In the genomic region with DNA sequence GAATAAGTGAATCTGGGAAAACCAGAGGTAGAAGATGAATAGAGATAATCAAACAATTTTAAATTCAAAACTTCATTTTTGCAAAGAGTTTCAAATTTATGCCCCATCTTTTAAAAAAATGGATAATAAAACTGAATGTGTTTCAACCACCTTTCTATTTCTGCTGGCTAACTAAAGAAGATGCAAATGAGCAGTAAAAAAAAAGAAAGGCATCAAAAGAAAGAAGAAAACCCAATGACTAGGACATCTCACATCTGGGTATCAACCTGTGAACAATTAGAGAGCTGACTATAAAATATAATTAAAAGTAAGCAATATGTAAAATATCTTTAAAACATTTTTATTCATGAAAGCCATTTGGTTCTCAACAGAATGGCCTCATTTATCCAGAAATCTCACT, we compare ENCODE assay signal across 11 cellular contexts. TPM values are rescaled to one million over a fixed set of nuclear protein-coding genes. Genes with fewer than 3 reads are reported as not detected.
DNase-seq lines count a peak whose midpoint lies in the region; ATAC-seq lines count a peak whose summit lies in the region.
"Had no signal": no experiment of that assay in that cellular context is flagged by ENCODE, and none has a peak within 500 bp of the region (broad histone marks: within the 10 kb centered on the region; RNA-seq: fewer than 3 reads in every experiment).

No MANE protein-coding gene starts in this region.

- H3K4me3 ChIP-seq in Karpas-422 (ENCODE audit: low read length) (peak overlapping the region; percentile 86), neuron (ENCODE audit: low read length) (peak overlapping the region; percentile 87)

- H3K4me2 ChIP-seq in Karpas-422 (ENCODE audit: low read depth, low read length, poor library complexity, severe bottlenecking): peak overlapping the region; percentile 81

- H3K9me3 Mint-ChIP-seq in activated CD4-positive, alpha-beta T cell treated with anti-CD3 and anti-CD28 coated beads, Interleukin-2, amount 10 ng/mL, durations not matched to agents 24 days and 14 days: peaks cover 5% of the 10 kb centered on the region

- peaks cover 74% of the 10 kb centered on the region for H3K79me2 ChIP-seq in Karpas-422 (ENCODE audit: low read length)

- no peak for DNase-seq in activated CD4-positive, alpha-beta T cell treated with anti-CD3 and anti-CD28 coated beads, Interleukin-2, amount 10 ng/mL, durations not matched to agents 24 days and 14 days
- no peak for DNase-seq in activated CD4-positive, alpha-beta T cell treated with anti-CD3 and anti-CD28 coated beads for 1 hour
- peak; percentile 61 for DNase-seq in Karpas-422
- peak; percentile 4 for DNase-seq in cerebellar cortex (ENCODE audit: low spot score)
- no peak for DNase-seq in Ammon's horn (ENCODE audit: low spot score)
- no peak for DNase-seq in HuH-7 (ENCODE audit: low spot score)
- DNase-seq: activated CD8-positive, alpha-beta memory T cell treated with anti-CD3 and anti-CD28 coated beads for 24 hours; left lung; NCI-H2171 treated with DMSO at 0.1 percent for 48 hours had no signal

- H3K27me3 ChIP-seq in Karpas-422 (ENCODE audit: low read length) (no peaks in the 10 kb centered on the region), neuron (ENCODE audit: insufficient read depth, low read length) (no peaks in the 10 kb centered on the region)

- H3K27ac ChIP-seq in Karpas-422 (ENCODE audit: low read length): peak overlapping the region; percentile 46; the same call in 1 of the 2 replicates
- H3K27ac ChIP-seq: left lung had no signal

- no peak for ATAC-seq in HG02840 (IDR thresholded peaks at IDR 0.05; ENCODE audit: low FRiP score, unreplicated experiment)
- ATAC-seq: left lung had no signal

- intact Hi-C loops in activated CD4-positive, alpha-beta T cell treated with anti-CD3 and anti-CD28 coated beads, Interleukin-2, amount 10 ng/mL, durations not matched to agents 24 days and 14 days (cut with micrococcal nuclease): loop anchor here (1.0 to 10.0 kb wide), 4 partner anchors 8 to 1389 kb away; a partner anchor contains a TSS

- H2AFZ ChIP-seq in Karpas-422 (ENCODE audit: low read length) (no peak overlapping the region), neuron (ENCODE audit: low read depth, low read length) (no peak overlapping the region)

- H3K27ac Mint-ChIP-seq in activated CD4-positive, alpha-beta T cell treated with anti-CD3 and anti-CD28 coated beads, Interleukin-2, amount 10 ng/mL, durations not matched to agents 24 days and 14 days: peak overlapping the region; percentile 57

- H3K27me3 Mint-ChIP-seq in activated CD4-positive, alpha-beta T cell treated with anti-CD3 and anti-CD28 coated beads, Interleukin-2, amount 10 ng/mL, durations not matched to agents 24 days and 14 days: no peaks in the 10 kb centered on the region

- H3K4me1 Mint-ChIP-seq in activated CD4-positive, alpha-beta T cell treated with anti-CD3 and anti-CD28 coated beads, Interleukin-2, amount 10 ng/mL, durations not matched to agents 24 days and 14 days: peaks cover 56% of the 10 kb centered on the region

- no peaks in the 10 kb centered on the region for H3K9me2 ChIP-seq in Karpas-422 (replicated peaks; ENCODE audit: insufficient read depth, low read length)

- peak overlapping the region; percentile 85; the same call in 1 of the 2 replicates for H3K9ac ChIP-seq in Karpas-422 (ENCODE audit: low read length)

- peaks cover 30% of the 10 kb centered on the region for H3K36me3 Mint-ChIP-seq in activated CD4-positive, alpha-beta T cell treated with anti-CD3 and anti-CD28 coated beads, Interleukin-2, amount 10 ng/mL, durations not matched to agents 24 days and 14 days (ENCODE audit: low read depth)

- H3K4me1 ChIP-seq in Karpas-422 (ENCODE audit: low read length) (peaks cover 38% of the 10 kb centered on the region), neuron (ENCODE audit: insufficient read depth, low read length) (peaks cover 24% of the 10 kb centered on the region)

- H3K4me3 Mint-ChIP-seq in activated CD4-positive, alpha-beta T cell treated with anti-CD3 and anti-CD28 coated beads, Interleukin-2, amount 10 ng/mL, durations not matched to agents 24 days and 14 days: peak overlapping the region; percentile 100

- H3K9me3 ChIP-seq in Karpas-422 (ENCODE audit: low read length) (0 out of 2 replicates have a peak, but pooled peaks cover 2% of the 10 kb centered on the region), neuron (ENCODE audit: low read length) (peaks cover 3% of the 10 kb centered on the region)
- H3K9me3 ChIP-seq: left lung had no signal

- peaks cover 17% of the 10 kb centered on the region for H3K36me3 ChIP-seq in Karpas-422 (ENCODE audit: insufficient read depth, low read length)
- peaks cover 7% of the 10 kb centered on the region for H3K36me3 ChIP-seq in neuron (ENCODE audit: insufficient read depth, low read length)
- H3K36me3 ChIP-seq: left lung had no signal

- H4K20me1 ChIP-seq in Karpas-422 (ENCODE audit: insufficient read depth, low read depth, low read length): no peaks in the 10 kb centered on the region

RNA-seq across cellular contexts. Expression of a gene that starts 2.5 kb away (rescaled TPM):
- total RNA-seq in activated CD4-positive, alpha-beta T cell treated with anti-CD3 and anti-CD28 coated beads, Interleukin-2, amount 10 ng/mL, durations not matched to agents 24 days and 14 days: 22.6 and 27.1 TPM in 2 replicates
- total RNA-seq in Karpas-422 (2014; rRNA removed; shearing (Covaris generic); ENCODE audit: low replicate concordance): 6.5 and 22.4 TPM in 2 replicates

Comparison
In these comparisons a context has a peak if more than half of its experiments do, and no peak if none do; other contexts are left out.
1. DNase-seq: peak in Karpas-422 (single experiment) and cerebellar cortex (single experiment); none in activated CD4-positive, alpha-beta T cell treated with anti-CD3 and anti-CD28 coated beads, Interleukin-2, amount 10 ng/mL, durations not matched to agents 24 days and 14 days (single experiment), activated CD4-positive, alpha-beta T cell treated with anti-CD3 and anti-CD28 coated beads for 1 hour (single experiment), Ammon's horn (single experiment) and HuH-7 (single experiment).